ENCODE assay signal across 11 cellular contexts in genomic region chr16:88005148-88005547, GRCh38. TPM values are rescaled to one million over a fixed set of nuclear protein-coding genes. Genes with fewer than 3 reads are reported as not detected.
A peak's percentile ranks its signal among the peaks of the same experiment; 100 is the strongest.
DNase-seq lines count a peak whose midpoint lies in the region; ATAC-seq, FAIRE-seq and TF ChIP-seq lines count a peak whose summit lies in the region.
"Had no signal": no experiment of that assay in that cellular context is flagged by ENCODE, and none has a peak within 500 bp of the region (broad histone marks: within the 10 kb centered on the region; RNA-seq: fewer than 3 reads in every experiment).

No MANE protein-coding gene starts in this region.

- no peaks in the 10 kb centered on the region for H3K27me3 ChIP-seq in psoas muscle (ENCODE audit: insufficient read depth in 3 of 3, low read length in 2 of 3)

- ATAC-seq in psoas muscle (peak in 3 of 4 donors; percentile 34 to 63 (median 44)), GM21423 (IDR thresholded peaks at IDR 0.05; ENCODE audit: unreplicated experiment) (no peak)

- H3K4me3 ChIP-seq in NB4 (ENCODE audit: low read depth, low read length) (no peak overlapping the region), epithelial cell of proximal tubule (ENCODE audit: low read depth, low read length) (no peak overlapping the region), psoas muscle (no peak overlapping the region)
- H3K4me3 ChIP-seq: lower lobe of right lung had no signal

- H3K9me3 ChIP-seq in psoas muscle, result no peaks in the 10 kb centered on the region
- H3K9me3 ChIP-seq: lower lobe of right lung had no signal

- intact Hi-C loops in psoas muscle (cut with DNase I), result no loop called here

- no peaks in the 10 kb centered on the region for H3K4me1 ChIP-seq in psoas muscle
- H3K4me1 ChIP-seq: lower lobe of right lung had no signal

- DNase-seq in SIG-M5 treated with dmso at 0.1 percent for 504 hours (lab: John Stamatoyannopoulos, UW; ENCODE audit: unreplicated experiment) (peak; percentile 74), SIG-M5 (lab: John Stamatoyannopoulos, UW) (no peak), NB4 (ENCODE audit: low read depth) (peak; percentile 70), epithelial cell of proximal tubule (ENCODE audit: low read depth) (no peak), psoas muscle (no peak), RCC 7860 (ENCODE audit: low spot score) (no peak)
- DNase-seq in activated effector memory CD4-positive, alpha-beta T cell treated with Interleukin-2 at 50 U/mL for 16 hours, result no peak
- DNase-seq: lower lobe of right lung, NCI-H446 treated with DMSO at 0.1 percent for 48 hours had no signal

- peaks cover 0 to 31% of the 10 kb centered on the region in 2 donors for H3K36me3 ChIP-seq in psoas muscle (ENCODE audit: insufficient read depth in 1 of 2, low read depth in 1 of 2)

- no peak for FAIRE-seq in RCC 7860 (lab: Jason Lieb, UNC)
- FAIRE-seq: A204.1 had no signal

- 68 to 77% (median 68%) methylated on average over 9 of the region's 9 CpGs for WGBS in psoas muscle, 3 donors

- H3K27ac ChIP-seq in psoas muscle, result no peak overlapping the region
- H3K27ac ChIP-seq: lower lobe of right lung had no signal

- TF ChIP-seq POLR2A in NB4 (IDR thresholded peaks at IDR 0.05; ENCODE audit: extremely low read depth, insufficient read length), result no peak

- TF ChIP-seq CTCF in NB4 (IDR thresholded peaks at IDR 0.05; ENCODE audit: low read depth, low read length), result peak; percentile 42
- TF ChIP-seq CTCF in epithelial cell of proximal tubule (conservative IDR thresholded peaks at IDR 0.05; ENCODE audit: low read depth, low read length), result peak; percentile 35
- TF ChIP-seq CTCF in psoas muscle (IDR thresholded peaks at IDR 0.05), result peak; percentile 14

RNA-seq across cellular contexts. Expression of gene BANP, which starts 53.9 kb away (rescaled TPM):
- 17.6 and 23.4 TPM in 2 replicates for total RNA-seq in epithelial cell of proximal tubule
- 10 to 100 TPM; 11.9 to 15.3 (median 14.7) TPM for total RNA-seq in psoas muscle
- 10 to 100 TPM in 1 of 3 donors, 1 to 10 TPM in 2; 7.7 to 14.2 (median 7.8) TPM for polyA plus RNA-seq in psoas muscle

Comparison
In these comparisons a context has a peak if more than half of its experiments do, and no peak if none do; other contexts are left out.
1. DNase-seq: peak in SIG-M5 treated with dmso at 0.1 percent for 504 hours (single experiment) and NB4 (single experiment); none in SIG-M5 (single experiment), epithelial cell of proximal tubule (single experiment), psoas muscle (0 of 2), activated effector memory CD4-positive, alpha-beta T cell treated with Interleukin-2 at 50 U/mL for 16 hours (single experiment) and RCC 7860 (single experiment).
2. Peak in every context shown above with its lines, with median percentiles within 50 percentile points of each other: CTCF ChIP-seq.